Comparison of ENCODE assay signal across 3 cellular contexts in genomic region chr6:69921611-69922010, GRCh38. TPM values are rescaled to one million over a fixed set of nuclear protein-coding genes. Genes with fewer than 3 reads are reported as not detected.
"Had no signal": no experiment of that assay in that cellular context is flagged by ENCODE, and none has a peak within 500 bp of the region (broad histone marks: within the 10 kb centered on the region; RNA-seq: fewer than 3 reads in every experiment).

No MANE protein-coding gene starts in this region.

RNA-seq across cellular contexts. Expression of gene COL19A1, which starts 55.3 kb away (rescaled TPM):
- total RNA-seq: PC-3, PC-9, SJSA1 had no signal
